30 cellular contexts compared by ENCODE assay signal in genomic region chr2:118065927-118066326, GRCh38.
"Had no signal": no experiment of that assay in that cellular context is flagged by ENCODE, and none has a peak within 500 bp of the region (broad histone marks: within the 10 kb centered on the region; RNA-seq: fewer than 3 reads in every experiment).

No MANE protein-coding gene starts in this region.

- H3K4me3 ChIP-seq: ascending aorta, coronary artery, dorsolateral prefrontal cortex, gastrocnemius medialis, left ventricle myocardium inferior, lung, ovary, testis, transverse colon had no signal

- H3K4me1 ChIP-seq: ascending aorta, gastrocnemius medialis, left ventricle myocardium inferior, testis, transverse colon had no signal

- H3K4me3 Mint-ChIP-seq: activated CD4-positive, alpha-beta memory T cell treated with anti-CD3 and anti-CD28 coated beads for 36 hours; activated CD4-positive, alpha-beta T cell treated with anti-CD3 and anti-CD28 coated beads, Interleukin-2, amount 10 ng/mL, durations not matched to agents 24 days and 14 days; activated naive CD4-positive, alpha-beta T cell treated with anti-CD3 and anti-CD28 coated beads, Interleukin-2, amount 10 ng/mL, durations not matched to agents 7 days and 5 days; activated naive CD8-positive, alpha-beta T cell treated with anti-CD3 and anti-CD28 coated beads, Interleukin-2, amount 10 ng/mL, durations not matched to agents 7 days and 5 days; activated T-helper 1 cell treated with anti-CD3 and anti-CD28 coated beads, Interleukin-12 subunit alpha, Interleukin-12 subunit beta, Interleukin-2, Interleukin-4 antibody, amounts not matched to agents 30 ng/mL and 10 ng/mL and 1 ng/mL, durations not matched to agents 14 hours and 24 hours and 36 hours; brain; nephron; stimulated activated naive B cell treated with anti-CD40 and anti-IgM and Interleukin-4, amounts not matched to agents 10 μg/mL and 1 μg/mL and 100 μg/mL, for 72 hours had no signal

- H3K36me3 ChIP-seq: ascending aorta, gastrocnemius medialis, left ventricle myocardium inferior, ovary, transverse colon, WERI-Rb-1 had no signal

- ATAC-seq: activated CD4-positive, CD25-positive, alpha-beta regulatory T cell treated with anti-CD3 and anti-CD28 coated beads, Interleukin-2, amount 50 U/mL, for 24 hours; gastrocnemius medialis; sciatic nerve; stimulated activated naive B cell treated with anti-CD40 and anti-IgM and Interleukin-4, amounts not matched to agents 10 μg/mL and 1 μg/mL and 100 μg/mL, for 72 hours had no signal

- H3K9me3 ChIP-seq: ascending aorta, gastrocnemius medialis, left ventricle myocardium inferior, ovary, testis, transverse colon had no signal

- DNase-seq: activated CD4-positive, alpha-beta memory T cell treated with anti-CD3 and anti-CD28 coated beads for 36 hours; activated CD4-positive, alpha-beta T cell treated with anti-CD3 and anti-CD28 coated beads, Interleukin-2, amount 10 ng/mL, durations not matched to agents 24 days and 14 days; activated CD8-positive, alpha-beta memory T cell treated with anti-CD3 and anti-CD28 coated beads, Interleukin-2, amount 50 U/mL, for 4 hours; activated effector memory CD4-positive, alpha-beta T cell treated with anti-CD3 and anti-CD28 coated beads, Interleukin-2, amount 50 U/mL, for 16 hours; activated naive CD4-positive, alpha-beta T cell treated with anti-CD3 and anti-CD28 coated beads, Interleukin-2, amount 10 ng/mL, durations not matched to agents 7 days and 5 days; activated naive CD8-positive, alpha-beta T cell treated with anti-CD3 and anti-CD28 coated beads, Interleukin-2, amount 10 ng/mL, durations not matched to agents 7 days and 5 days; activated T-cell treated with anti-CD3 and anti-CD28 coated beads, Interleukin-2, amount 50 U/mL, for 1 hour; dorsolateral prefrontal cortex; effector memory CD4-positive, alpha-beta T cell; erythroblast; gastrocnemius medialis; glutamatergic neuron; islet precursor cell; left ventricle myocardium inferior; ovary; small intestine; stimulated activated CD4-positive, alpha-beta T cell treated with anti-CD3 and anti-CD28 coated beads, Interleukin-2, amount 100 ng/mL, for 24 hours; stimulated activated naive B cell treated with anti-CD40 and anti-IgM and Interleukin-4, amounts not matched to agents 10 μg/mL and 1 μg/mL and 100 μg/mL, for 72 hours; testis; transverse colon; WERI-Rb-1 had no signal

- H3K27ac ChIP-seq: ascending aorta, coronary artery, dorsolateral prefrontal cortex, gastrocnemius medialis, left ventricle myocardium inferior, ovary, testis, transverse colon, WERI-Rb-1 had no signal

- H3K36me3 Mint-ChIP-seq: activated CD4-positive, alpha-beta memory T cell treated with anti-CD3 and anti-CD28 coated beads for 36 hours; activated naive CD4-positive, alpha-beta T cell treated with anti-CD3 and anti-CD28 coated beads, Interleukin-2, amount 10 ng/mL, durations not matched to agents 7 days and 5 days; activated naive CD8-positive, alpha-beta T cell treated with anti-CD3 and anti-CD28 coated beads, Interleukin-2, amount 10 ng/mL, durations not matched to agents 7 days and 5 days; brain; stimulated activated naive B cell treated with anti-CD40 and anti-IgM and Interleukin-4, amounts not matched to agents 10 μg/mL and 1 μg/mL and 100 μg/mL, for 72 hours had no signal

- H3K27me3 Mint-ChIP-seq: progenitor cell of endocrine pancreas had no signal

- H3K27me3 ChIP-seq: ascending aorta, ovary, testis had no signal

- H3K4me1 Mint-ChIP-seq: activated naive CD4-positive, alpha-beta T cell treated with anti-CD3 and anti-CD28 coated beads, Interleukin-2, amount 10 ng/mL, durations not matched to agents 7 days and 5 days had no signal

- H3K9me3 Mint-ChIP-seq: activated CD4-positive, alpha-beta memory T cell treated with anti-CD3 and anti-CD28 coated beads for 36 hours; activated CD4-positive, alpha-beta T cell treated with anti-CD3 and anti-CD28 coated beads, Interleukin-2, amount 10 ng/mL, durations not matched to agents 24 days and 14 days; activated naive CD4-positive, alpha-beta T cell treated with anti-CD3 and anti-CD28 coated beads, Interleukin-2, amount 10 ng/mL, durations not matched to agents 7 days and 5 days; activated naive CD8-positive, alpha-beta T cell treated with anti-CD3 and anti-CD28 coated beads, Interleukin-2, amount 10 ng/mL, durations not matched to agents 7 days and 5 days; activated T-helper 1 cell treated with anti-CD3 and anti-CD28 coated beads, Interleukin-12 subunit alpha, Interleukin-12 subunit beta, Interleukin-2, Interleukin-4 antibody, amounts not matched to agents 30 ng/mL and 10 ng/mL and 1 ng/mL, durations not matched to agents 14 hours and 24 hours and 36 hours; brain; nephron; stimulated activated naive B cell treated with anti-CD40 and anti-IgM and Interleukin-4, amounts not matched to agents 10 μg/mL and 1 μg/mL and 100 μg/mL, for 72 hours had no signal

- H3K27ac Mint-ChIP-seq: activated CD4-positive, alpha-beta memory T cell treated with anti-CD3 and anti-CD28 coated beads for 36 hours; activated CD4-positive, alpha-beta T cell treated with anti-CD3 and anti-CD28 coated beads, Interleukin-2, amount 10 ng/mL, durations not matched to agents 24 days and 14 days; activated naive CD4-positive, alpha-beta T cell treated with anti-CD3 and anti-CD28 coated beads, Interleukin-2, amount 10 ng/mL, durations not matched to agents 7 days and 5 days; activated naive CD8-positive, alpha-beta T cell treated with anti-CD3 and anti-CD28 coated beads, Interleukin-2, amount 10 ng/mL, durations not matched to agents 7 days and 5 days; activated T-helper 1 cell treated with anti-CD3 and anti-CD28 coated beads, Interleukin-12 subunit alpha, Interleukin-12 subunit beta, Interleukin-2, Interleukin-4 antibody, amounts not matched to agents 30 ng/mL and 10 ng/mL and 1 ng/mL, durations not matched to agents 14 hours and 24 hours and 36 hours; brain; nephron; progenitor cell of endocrine pancreas; stimulated activated naive B cell treated with anti-CD40 and anti-IgM and Interleukin-4, amounts not matched to agents 10 μg/mL and 1 μg/mL and 100 μg/mL, for 72 hours had no signal
